In genomic region chr1:119987112-119987511, GRCh38 we compare ENCODE assay signal across 9 cellular contexts.
DNase-seq lines count a peak whose midpoint lies in the region; ATAC-seq and TF ChIP-seq lines count a peak whose summit lies in the region.
"Had no signal": no experiment of that assay in that cellular context is flagged by ENCODE, and none has a peak within 500 bp of the region (broad histone marks: within the 10 kb centered on the region; RNA-seq: fewer than 3 reads in every experiment).

No MANE protein-coding gene starts in this region.

- TF ChIP-seq POLR2A in GM18505 (IDR thresholded peaks at IDR 0.05; ENCODE audit: borderline replicate concordance, extremely low read depth, insufficient read depth, insufficient read length), result no peak

- DNase-seq in CD4-positive, alpha-beta memory T cell, result no peak
- DNase-seq in NCI-H226, result peak; percentile 93
- peak; percentile 67 for DNase-seq in epidermal melanocyte (ENCODE audit: insufficient read length, low spot score)
- DNase-seq in osteoblast (ENCODE audit: insufficient read length, low spot score, missing footprints), result peak; percentile 54
- no peak for DNase-seq in Calu3
- no peak for DNase-seq in NCI-H146 (lab: John Stamatoyannopoulos, UW)
- DNase-seq: nucleus accumbens had no signal

- H3K4me3 Mint-ChIP-seq in CD4-positive, alpha-beta memory T cell, result peak overlapping the region in 1 of 8 donors; percentile 57
- H3K4me3 Mint-ChIP-seq in Calu3 (ENCODE audit: low read depth, unreplicated experiment), result no peak overlapping the region

- POLR2A ChIA-PET in CD4-positive, alpha-beta memory T cell (lab: Charles Lee; ENCODE audit: partially characterized antibody), result no interaction called here

- no peaks in the 10 kb centered on the region for H3K36me3 ChIP-seq in CD4-positive, alpha-beta memory T cell (ENCODE audit: insufficient read depth, low read length)
- peaks cover 29% of the 10 kb centered on the region for H3K36me3 ChIP-seq in osteoblast (ENCODE audit: insufficient read depth, low read length)

- peaks cover 21% of the 10 kb centered on the region for H3K4me1 ChIP-seq in CD4-positive, alpha-beta memory T cell (ENCODE audit: insufficient read depth, low read length)
- H3K4me1 ChIP-seq in osteoblast (ENCODE audit: insufficient read depth, low read length), result peaks cover 53% of the 10 kb centered on the region

- BruUV-seq in Calu3 (replicated peaks; lab: Mats Ljungman, UMichigan), result no TSS peak

- CTCF ChIA-PET in CD4-positive, alpha-beta memory T cell (lab: Charles Lee; ENCODE audit: partially characterized antibody), result interaction anchor here (1.2 to 1.6 kb wide), 2 partner anchors 19 to 41 kb away, joined by 3 to 6 read pairs; no protein-coding TSS in a partner anchor
- CTCF ChIA-PET in Calu3 (lab: Charles Lee), result no interaction called here

- TF ChIP-seq CTCF in osteoblast (IDR thresholded peaks at IDR 0.05; ENCODE audit: extremely low read depth, low read depth, low read length) (no peak), Calu3 (IDR thresholded peaks at IDR 0.05; ENCODE audit: unreplicated experiment) (no peak)

- peaks cover 18 to 38% (median 26%) of the 10 kb centered on the region in 4 donors for H3K4me1 Mint-ChIP-seq in CD4-positive, alpha-beta memory T cell
- peaks cover 18% of the 10 kb centered on the region for H3K4me1 Mint-ChIP-seq in Calu3 (ENCODE audit: low read depth, unreplicated experiment)

- peaks cover 36 to 37% of the 10 kb centered on the region in 2 donors for H3K36me3 Mint-ChIP-seq in CD4-positive, alpha-beta memory T cell
- H3K36me3 Mint-ChIP-seq in Calu3 (ENCODE audit: insufficient read depth, unreplicated experiment), result peaks cover 5% of the 10 kb centered on the region

- intact Hi-C loops in CD4-positive, alpha-beta memory T cell (cut with micrococcal nuclease), result no loop called here
- intact Hi-C loops in Calu3 (cut with micrococcal nuclease; ENCODE audit: unreplicated experiment), result no loop called here

- H3K9me3 Mint-ChIP-seq in CD4-positive, alpha-beta memory T cell, result no peaks in the 10 kb centered on the region
- no peaks in the 10 kb centered on the region for H3K9me3 Mint-ChIP-seq in Calu3 (ENCODE audit: low read depth, unreplicated experiment)

- ATAC-seq in GM19452 (IDR thresholded peaks at IDR 0.05; ENCODE audit: unreplicated experiment) (no peak), GM18505 (IDR thresholded peaks at IDR 0.05; ENCODE audit: unreplicated experiment) (no peak)

- no peak overlapping the region for H3K4me3 ChIP-seq in CD4-positive, alpha-beta memory T cell (ENCODE audit: low read length in 2 of 2)
- H3K4me3 ChIP-seq in osteoblast (ENCODE audit: insufficient read depth, low read length), result no peak overlapping the region

- H3K27me3 ChIP-seq in CD4-positive, alpha-beta memory T cell (ENCODE audit: insufficient read depth, low read length), result no peaks in the 10 kb centered on the region
- H3K27me3 ChIP-seq in osteoblast (ENCODE audit: insufficient read depth, low read length), result no peaks in the 10 kb centered on the region

- no peaks in the 10 kb centered on the region for H3K9me3 ChIP-seq in CD4-positive, alpha-beta memory T cell (ENCODE audit: control insufficient read depth in 1 of 2, low read length in 2 of 2)
- H3K9me3 ChIP-seq in osteoblast (ENCODE audit: low read depth, low read length), result no peaks in the 10 kb centered on the region

- H4K20me1 ChIP-seq in osteoblast (ENCODE audit: insufficient read depth, low read length), result peaks cover 6% of the 10 kb centered on the region

- H3K4me2 ChIP-seq in osteoblast (ENCODE audit: insufficient read depth, low read length), result peak overlapping the region; percentile 57

- H2AFZ ChIP-seq in osteoblast (ENCODE audit: low read length), result no peak overlapping the region

- H3K27ac ChIP-seq in CD4-positive, alpha-beta memory T cell (ENCODE audit: low read depth, low read length), result no peak overlapping the region
- peak overlapping the region; percentile 90 for H3K27ac ChIP-seq in osteoblast (ENCODE audit: low read depth, low read length)

- peaks cover 63% of the 10 kb centered on the region for H3K79me2 ChIP-seq in osteoblast (ENCODE audit: insufficient read depth, low read length)

- no peaks in the 10 kb centered on the region for H3K27me3 Mint-ChIP-seq in CD4-positive, alpha-beta memory T cell
- no peaks in the 10 kb centered on the region for H3K27me3 Mint-ChIP-seq in Calu3 (ENCODE audit: unreplicated experiment)

- peak overlapping the region in 4 of 7 donors; percentile 8 to 88 (median 12) for H3K27ac Mint-ChIP-seq in CD4-positive, alpha-beta memory T cell
- H3K27ac Mint-ChIP-seq in Calu3 (ENCODE audit: unreplicated experiment), result no peak overlapping the region

Comparison
In these comparisons a context has a peak if more than half of its experiments do, and no peak if none do; other contexts are left out.
1. DNase-seq: peak in NCI-H226 (single experiment), epidermal melanocyte (single experiment) and osteoblast (single experiment); none in CD4-positive, alpha-beta memory T cell (0 of 5), Calu3 (single experiment) and NCI-H146 (single experiment).